ENCODE assay signal across 22 cellular contexts in genomic region chr16:65285128-65286120, GRCh38.
DNase-seq lines count a peak whose midpoint lies in the region; ATAC-seq and TF ChIP-seq lines count a peak whose summit lies in the region.
"Had no signal": no experiment of that assay in that cellular context is flagged by ENCODE, and none has a peak within 500 bp of the region (broad histone marks: within the 10 kb centered on the region; RNA-seq: fewer than 3 reads in every experiment).

No MANE protein-coding gene starts in this region.

- DNase-seq in heart left ventricle (peak in 4 of 5 donors; percentile 42 to 76 (median 55)), right atrium auricular region (ENCODE audit: low spot score) (no peak), cardiac fibroblast (ENCODE audit: low read depth in 2 of 2) (peak; percentile 14 to 65), iris pigment epithelial cell (ENCODE audit: low read depth) (peak; percentile 84), thoracic aorta (ENCODE audit: low spot score) (no peak), dorsolateral prefrontal cortex (no peak)
- DNase-seq: activated CD8-positive, alpha-beta T cell treated with anti-CD3 and anti-CD28 coated beads for 36 hours; activated T-cell treated with anti-CD3 and anti-CD28 coated beads, Interleukin-2, amount 50 U/mL, for 4 hours; GF-D8; hypothalamus; kidney; MM.1S; NCI-H1694; NCI-H748 treated with DMSO at 0.1 percent for 48 hours; OCI-M1; spleen; stimulated activated CD4-positive, alpha-beta T cell treated with anti-CD3 and anti-CD28 coated beads, Interleukin-4, amount 100 ng/mL, for 4 hours had no signal

- intact Hi-C loops in heart left ventricle (cut with DNase I) (loop anchor here in 1 of 10 donors (2.0 kb wide), 1 partner anchor 37 kb away; no protein-coding TSS in a partner anchor), dorsolateral prefrontal cortex (cut with DNase I) (no loop called here)

- H3K36me3 ChIP-seq in heart left ventricle = no peaks in the 10 kb centered on the region
- H3K36me3 ChIP-seq in right atrium auricular region = no peaks in the 10 kb centered on the region
- no peaks in the 10 kb centered on the region for H3K36me3 ChIP-seq in thoracic aorta
- H3K36me3 ChIP-seq: breast epithelium, spleen had no signal

- TF ChIP-seq CTCF in heart left ventricle (IDR thresholded peaks at IDR 0.05) = no peak
- no peak for TF ChIP-seq CTCF in right atrium auricular region (IDR thresholded peaks at IDR 0.05)
- no peak for TF ChIP-seq CTCF in cardiac fibroblast (IDR thresholded peaks at IDR 0.05; ENCODE audit: low read depth, low read length)
- no peak for TF ChIP-seq CTCF in thoracic aorta (IDR thresholded peaks at IDR 0.05)
- TF ChIP-seq CTCF in dorsolateral prefrontal cortex (IDR thresholded peaks at IDR 0.05 in 54 of 56, conservative IDR thresholded peaks at IDR 0.05 in 2 of 56; ENCODE audit: low read depth in 1 of 56, partially characterized antibody in 56 of 56) = no peak

- H3K9me3 ChIP-seq in heart left ventricle (no peaks in the 10 kb centered on the region), right atrium auricular region (no peaks in the 10 kb centered on the region), thoracic aorta (no peaks in the 10 kb centered on the region)
- H3K9me3 ChIP-seq: breast epithelium, spleen had no signal

- H3K27ac ChIP-seq in heart left ventricle (no peak overlapping the region), right atrium auricular region (no peak overlapping the region), thoracic aorta (no peak overlapping the region), dorsolateral prefrontal cortex (no peak overlapping the region)
- H3K27ac ChIP-seq: breast epithelium, spleen had no signal

- H3K27me3 ChIP-seq in heart left ventricle = no peaks in the 10 kb centered on the region
- no peaks in the 10 kb centered on the region for H3K27me3 ChIP-seq in right atrium auricular region
- no peaks in the 10 kb centered on the region for H3K27me3 ChIP-seq in thoracic aorta (replicated peaks; ENCODE audit: insufficient read depth)
- H3K27me3 ChIP-seq in dorsolateral prefrontal cortex = peaks cover 0 to 8% (median 0%) of the 10 kb centered on the region in 45 donors
- H3K27me3 ChIP-seq: breast epithelium, spleen had no signal

- peak; percentile 79 to 95 (median 91) for ATAC-seq in heart left ventricle
- ATAC-seq in thoracic aorta (ENCODE audit: insufficient number of reproducible peaks, low FRiP score, low read depth) = no peak
- no peak for ATAC-seq in HG03378 (IDR thresholded peaks at IDR 0.05; ENCODE audit: unreplicated experiment)
- no peak for ATAC-seq in HG02938 (IDR thresholded peaks at IDR 0.05; ENCODE audit: unreplicated experiment)
- ATAC-seq: activated CD8-positive, alpha-beta T cell treated with anti-CD3 and anti-CD28 coated beads for 36 hours; activated naive CD4-positive, alpha-beta T cell treated with anti-CD3 and anti-CD28 coated beads, Interleukin-2, amount 50 U/mL, for 72 hours; activated T-cell treated with anti-CD3 and anti-CD28 coated beads, Interleukin-2, amount 50 U/mL, for 4 hours; WTC11 had no signal

- peaks cover 0 to 15% (median 2%) of the 10 kb centered on the region in 12 donors for H3K4me1 ChIP-seq in heart left ventricle
- H3K4me1 ChIP-seq in right atrium auricular region = peaks cover 0 to 11% of the 10 kb centered on the region in 2 donors
- H3K4me1 ChIP-seq in thoracic aorta (ENCODE audit: control insufficient read depth in 1 of 2, low read depth in 2 of 2) = peaks cover 0 to 11% of the 10 kb centered on the region in 2 donors
- H3K4me1 ChIP-seq: breast epithelium, spleen had no signal

- 56 to 58% (median 57%) methylated on average over 7 of the region's 7 CpGs for WGBS in heart left ventricle, 4 donors

- TF ChIP-seq POLR2A in heart left ventricle (IDR thresholded peaks at IDR 0.05) = no peak

- H3K4me3 ChIP-seq in heart left ventricle (no peak overlapping the region), right atrium auricular region (no peak overlapping the region), cardiac fibroblast (replicated peaks in 1 of 2; ENCODE audit: low read depth in 2 of 2, low read length in 2 of 2) (no peak overlapping the region), thoracic aorta (peak overlapping the region; percentile 18), dorsolateral prefrontal cortex (no peak overlapping the region)
- H3K4me3 ChIP-seq: breast epithelium, spleen had no signal

Comparison
In these comparisons a context has a peak if more than half of its experiments do, and no peak if none do; other contexts are left out.
1. DNase-seq: peak in heart left ventricle (4 of 5), cardiac fibroblast (2 of 2) and iris pigment epithelial cell (single experiment); none in right atrium auricular region (single experiment), thoracic aorta (single experiment) and dorsolateral prefrontal cortex (0 of 10).
2. ATAC-seq: peak in heart left ventricle (4 of 4); none in thoracic aorta (single experiment), HG03378 (single experiment) and HG02938 (single experiment).